In the genomic region with DNA sequence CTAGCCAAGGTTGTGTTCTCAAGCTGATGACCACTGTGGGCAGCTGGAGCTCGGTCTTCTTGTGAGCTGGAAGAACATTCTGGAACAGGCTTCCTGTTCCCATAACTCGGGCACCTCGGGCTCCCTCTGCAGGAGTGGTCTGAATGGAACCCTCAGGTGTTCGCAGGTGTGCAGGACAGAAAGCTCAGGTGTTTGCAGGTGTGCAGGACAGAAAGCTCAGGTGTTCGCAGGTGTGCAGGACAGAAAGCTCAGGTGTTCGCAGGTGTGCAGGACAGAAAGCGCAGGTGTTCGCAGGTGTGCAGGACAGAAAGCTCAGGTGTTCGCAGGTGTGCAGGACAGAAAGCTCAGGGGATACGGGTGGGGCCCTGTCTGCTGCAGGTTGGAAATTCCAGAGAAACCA, we compare ENCODE assay signal across 21 cellular contexts.
"Had no signal": no experiment of that assay in that cellular context is flagged by ENCODE, and none has a peak within 500 bp of the region (broad histone marks: within the 10 kb centered on the region; RNA-seq: fewer than 3 reads in every experiment).

No MANE protein-coding gene starts in this region.

- H3K9me3 Mint-ChIP-seq: activated CD4-positive, alpha-beta memory T cell treated with anti-CD3 and anti-CD28 coated beads, Interleukin-2, amount 10 ng/mL, durations not matched to agents 7 days and 5 days; activated CD4-positive, alpha-beta T cell treated with anti-CD3 and anti-CD28 coated beads, Interleukin-2, amount 10 ng/mL, durations not matched to agents 24 days and 14 days; activated naive CD4-positive, alpha-beta T cell treated with anti-CD3 and anti-CD28 coated beads, Interleukin-2, amount 10 ng/mL, durations not matched to agents 7 days and 5 days; activated T-helper 1 cell treated with anti-CD3 and anti-CD28 coated beads, Interleukin-12 subunit alpha, Interleukin-12 subunit beta, Interleukin-2, Interleukin-4 antibody, amounts not matched to agents 30 ng/mL and 10 ng/mL and 1 ng/mL, durations not matched to agents 14 hours and 24 hours and 36 hours; central memory CD8-positive, alpha-beta T cell; dendritic cell treated with granulocyte-macrophage colony-stimulating factor and Interleukin-4, amounts not matched to agents 40 ng/mL and 50 ng/mL, for 4 days; natural killer cell treated with Interleukin-12 subunit alpha and Interleukin-12 subunit beta and Interleukin-15 and Interleukin-18, amount 100 ng/mL, for 72 hours had no signal

- H3K4me3 ChIP-seq: lower lobe of right lung, mucosa of descending colon, spleen, transverse colon had no signal

- ATAC-seq: activated CD4-positive, CD25-positive, alpha-beta regulatory T cell treated with anti-CD3 and anti-CD28 coated beads, Interleukin-2, amount 50 U/mL, for 24 hours; left lobe of liver; lower lobe of right lung; natural killer cell treated with Interleukin-12 subunit alpha and Interleukin-12 subunit beta and Interleukin-15 and Interleukin-18, amount 100 ng/mL, for 72 hours; right cardiac atrium had no signal

- H3K4me3 Mint-ChIP-seq: activated CD4-positive, alpha-beta memory T cell treated with anti-CD3 and anti-CD28 coated beads, Interleukin-2, amount 10 ng/mL, durations not matched to agents 7 days and 5 days; activated CD4-positive, alpha-beta T cell treated with anti-CD3 and anti-CD28 coated beads, Interleukin-2, amount 10 ng/mL, durations not matched to agents 24 days and 14 days; activated naive CD4-positive, alpha-beta T cell treated with anti-CD3 and anti-CD28 coated beads, Interleukin-2, amount 10 ng/mL, durations not matched to agents 7 days and 5 days; activated T-helper 1 cell treated with anti-CD3 and anti-CD28 coated beads, Interleukin-12 subunit alpha, Interleukin-12 subunit beta, Interleukin-2, Interleukin-4 antibody, amounts not matched to agents 30 ng/mL and 10 ng/mL and 1 ng/mL, durations not matched to agents 14 hours and 24 hours and 36 hours; central memory CD8-positive, alpha-beta T cell; dendritic cell treated with granulocyte-macrophage colony-stimulating factor and Interleukin-4, amounts not matched to agents 40 ng/mL and 50 ng/mL, for 4 days; natural killer cell treated with Interleukin-12 subunit alpha and Interleukin-12 subunit beta and Interleukin-15 and Interleukin-18, amount 100 ng/mL, for 72 hours had no signal

- H3K9me3 ChIP-seq: lower lobe of right lung, mucosa of descending colon, spleen, transverse colon had no signal

- H3K27me3 ChIP-seq: spleen, transverse colon had no signal

- H3K36me3 ChIP-seq: lower lobe of right lung, spleen, transverse colon, WERI-Rb-1 had no signal

- H3K27ac Mint-ChIP-seq: dendritic cell treated with granulocyte-macrophage colony-stimulating factor and Interleukin-4, amounts not matched to agents 40 ng/mL and 50 ng/mL, for 4 days; natural killer cell treated with Interleukin-12 subunit alpha and Interleukin-12 subunit beta and Interleukin-15 and Interleukin-18, amount 100 ng/mL, for 72 hours had no signal

- H3K27ac ChIP-seq: lower lobe of right lung, spleen, WERI-Rb-1 had no signal

- DNase-seq: activated CD4-positive, alpha-beta T cell treated with anti-CD3 and anti-CD28 coated beads, Interleukin-2, amount 10 ng/mL, durations not matched to agents 24 days and 14 days; activated effector memory CD4-positive, alpha-beta T cell treated with anti-CD3 and anti-CD28 coated beads, Interleukin-2, amount 50 U/mL, for 16 hours; activated naive CD4-positive, alpha-beta T cell treated with anti-CD3 and anti-CD28 coated beads, Interleukin-2, amount 10 ng/mL, durations not matched to agents 7 days and 5 days; effector CD4-positive, alpha-beta T cell; kidney glomerular epithelial cell; lower lobe of right lung; mesendoderm; right cardiac atrium; spleen; stimulated activated naive CD4-positive, alpha-beta T cell treated with Interleukin-2 at 50 U/mL for 16 hours; T-helper 9 cell; transverse colon; WERI-Rb-1 had no signal

- H3K36me3 Mint-ChIP-seq: natural killer cell treated with Interleukin-12 subunit alpha and Interleukin-12 subunit beta and Interleukin-15 and Interleukin-18, amount 100 ng/mL, for 72 hours had no signal

- H3K27me3 Mint-ChIP-seq: activated CD4-positive, alpha-beta memory T cell treated with anti-CD3 and anti-CD28 coated beads, Interleukin-2, amount 10 ng/mL, durations not matched to agents 7 days and 5 days; activated CD4-positive, alpha-beta T cell treated with anti-CD3 and anti-CD28 coated beads, Interleukin-2, amount 10 ng/mL, durations not matched to agents 24 days and 14 days; activated naive CD4-positive, alpha-beta T cell treated with anti-CD3 and anti-CD28 coated beads, Interleukin-2, amount 10 ng/mL, durations not matched to agents 7 days and 5 days; central memory CD8-positive, alpha-beta T cell; dendritic cell treated with granulocyte-macrophage colony-stimulating factor and Interleukin-4, amounts not matched to agents 40 ng/mL and 50 ng/mL, for 4 days; natural killer cell treated with Interleukin-12 subunit alpha and Interleukin-12 subunit beta and Interleukin-15 and Interleukin-18, amount 100 ng/mL, for 72 hours had no signal
